8 cellular contexts compared by ENCODE assay signal in the genomic region with DNA sequence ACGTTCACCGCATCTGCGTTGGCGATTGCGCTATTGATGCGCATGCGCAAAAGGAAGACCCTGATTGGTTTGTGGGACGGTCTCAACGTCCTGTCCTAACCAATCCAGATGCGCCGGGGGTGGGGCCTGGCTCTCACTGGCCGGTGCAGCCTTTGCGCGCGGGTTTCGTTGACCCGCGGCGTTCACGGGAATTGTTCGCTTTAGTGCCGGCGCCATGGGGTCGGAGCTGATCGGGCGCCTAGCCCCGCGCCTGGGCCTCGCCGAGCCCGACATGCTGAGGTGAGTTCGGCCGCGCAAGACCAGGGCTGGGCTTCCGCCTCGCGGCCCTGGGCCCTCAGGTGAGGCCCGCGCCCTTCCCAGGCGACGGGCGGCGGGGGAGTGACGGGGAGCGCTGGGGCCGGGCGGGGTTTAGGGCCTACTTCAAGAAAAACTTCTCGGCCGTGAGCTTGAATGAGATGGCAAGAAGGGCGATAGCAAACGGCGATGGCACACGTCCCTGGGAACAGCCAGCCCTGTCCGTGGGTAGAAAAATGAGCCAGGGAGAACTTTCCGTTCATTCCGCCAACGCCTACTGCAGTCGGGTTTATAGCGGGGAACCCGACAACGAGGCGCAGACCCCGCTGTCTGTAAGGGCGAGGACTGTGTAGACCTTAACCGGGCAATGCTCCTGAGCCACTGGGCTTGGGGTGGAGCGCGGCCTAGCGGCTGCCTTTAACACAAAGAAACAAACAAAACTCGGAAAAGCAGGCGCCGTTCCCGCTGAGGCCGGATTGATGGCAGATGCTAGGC. TPM values are rescaled to one million over a fixed set of nuclear protein-coding genes. Genes with fewer than 3 reads are reported as not detected.
A peak's percentile ranks its signal among the peaks of the same experiment; 100 is the strongest.
DNase-seq lines count a peak whose midpoint lies in the region; ATAC-seq and TF ChIP-seq lines count a peak whose summit lies in the region.

A gene with protein sequence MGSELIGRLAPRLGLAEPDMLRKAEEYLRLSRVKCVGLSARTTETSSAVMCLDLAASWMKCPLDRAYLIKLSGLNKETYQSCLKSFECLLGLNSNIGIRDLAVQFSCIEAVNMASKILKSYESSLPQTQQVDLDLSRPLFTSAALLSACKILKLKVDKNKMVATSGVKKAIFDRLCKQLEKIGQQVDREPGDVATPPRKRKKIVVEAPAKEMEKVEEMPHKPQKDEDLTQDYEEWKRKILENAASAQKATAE (plus strand): TSS at position 168 of the 789 bp plus-strand sequence. CDS start 47 bp downstream, at position 215.

- H3K4me3 ChIP-seq in BE2C (ENCODE audit: low read depth, low read length): peak within 1 kb of the TSS; percentile 89

- H3K4me1 ChIP-seq in BE2C: no peaks in the 10 kb centered on the region; the same call in 1 of the 2 replicates

- no peaks in the 10 kb centered on the region for H3K9me3 ChIP-seq in BE2C

- H3K27me3 ChIP-seq in BE2C (no peaks in the 10 kb centered on the region), layer of hippocampus (ENCODE audit: control insufficient read depth, insufficient read depth, low read length) (no peaks in the 10 kb centered on the region)

- H3K36me3 ChIP-seq in BE2C: peaks cover 24% of the 10 kb centered on the region

- TF ChIP-seq CTCF in BE2C (IDR thresholded peaks at IDR 0.05; ENCODE audit: low read depth, low read length): peak; percentile 71

- H3K27ac ChIP-seq in cingulate gyrus (ENCODE audit: low read depth, low read length) (peak within 1 kb of the TSS; percentile 100), layer of hippocampus (ENCODE audit: low read depth, low read length) (peak within 1 kb of the TSS; percentile 99)

- peak; percentile 58 for ATAC-seq in GM19043 (IDR thresholded peaks at IDR 0.05; ENCODE audit: low read depth, unreplicated experiment)
- ATAC-seq in HG03354 (IDR thresholded peaks at IDR 0.05; ENCODE audit: poor library complexity, severe bottlenecking, unreplicated experiment): peak; percentile 75

- DNase-seq in BE2C (peak; percentile 99), NCI-H510A (lab: John Stamatoyannopoulos, UW) (peak; percentile 93)
- DNase-seq in activated CD4-positive, alpha-beta T cell treated with anti-CD3 and anti-CD28 coated beads for 24 hours (ENCODE audit: low read depth in 2 of 2): peak; percentile 95
- DNase-seq in stimulated activated CD4-positive, alpha-beta T cell treated with anti-CD3 and anti-CD28 coated beads, Interleukin-1b, Interleukin-23, amount 100 ng/mL, for 24 hours (ENCODE audit: low read depth in 4 of 4, low spot score in 1 of 4): peak; percentile 88 to 98 (median 97)

RNA-seq across cellular contexts. Expression of the gene that starts here (rescaled TPM):
- 8.8 TPM for polyA plus RNA-seq in BE2C (2012; ENCODE audit: insufficient read depth, insufficient read length, low read depth)

Comparison
In these comparisons a context has a peak if more than half of its experiments do, and no peak if none do; other contexts are left out.
1. Peak in every context shown above with its lines: DNase-seq, ATAC-seq, H3K4me3 ChIP-seq and H3K27ac ChIP-seq.